ENCODE assay signal across 19 cellular contexts in the genomic region with DNA sequence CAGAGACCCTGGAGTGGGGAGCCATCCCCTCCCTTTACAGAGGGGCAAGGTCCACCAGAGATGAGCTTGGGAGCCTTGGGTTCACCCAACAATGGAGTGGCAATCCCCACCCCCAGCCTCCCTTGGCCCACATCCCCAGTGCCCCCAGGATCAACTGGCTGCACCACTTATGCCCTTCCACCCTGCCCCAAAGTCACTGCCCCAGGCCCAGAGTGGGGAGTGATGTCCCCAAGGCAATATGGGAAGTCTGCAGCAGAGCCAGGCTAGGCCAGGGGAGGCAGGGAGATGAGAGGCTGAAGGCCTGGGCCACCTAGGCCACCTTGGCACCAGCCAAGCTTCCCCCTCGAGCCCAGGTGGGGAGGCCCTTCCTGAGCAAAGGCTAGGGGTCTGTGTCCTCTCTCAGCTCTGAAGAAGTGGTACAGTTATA.
"Had no signal": no experiment of that assay in that cellular context is flagged by ENCODE, and none has a peak within 500 bp of the region (broad histone marks: within the 10 kb centered on the region; RNA-seq: fewer than 3 reads in every experiment).

No MANE protein-coding gene starts in this region.

- ATAC-seq: activated CD8-positive, alpha-beta T cell treated with anti-CD3 and anti-CD28 coated beads, Interleukin-2, amount 10 ng/mL, durations not matched to agents 7 days and 5 days; heart right ventricle; left lobe of liver; naive thymus-derived CD8-positive, alpha-beta T cell; T-helper 17 cell had no signal

- H3K9me3 ChIP-seq: heart right ventricle, tibial artery, uterus had no signal

- H3K27ac ChIP-seq: neural progenitor cell, uterus had no signal

- H3K4me2 ChIP-seq: neural progenitor cell had no signal

- H3K36me3 ChIP-seq: neural progenitor cell, tibial artery, uterus had no signal

- H3K27me3 ChIP-seq: heart right ventricle, tibial artery, uterus had no signal

- DNase-seq: activated CD4-positive, alpha-beta T cell treated with anti-CD3 and anti-CD28 coated beads for 48 hours; activated CD8-positive, alpha-beta T cell treated with anti-CD3 and anti-CD28 coated beads, Interleukin-2, amount 10 ng/mL, durations not matched to agents 7 days and 5 days; activated naive CD4-positive, alpha-beta T cell treated with anti-CD3 and anti-CD28 coated beads, Interleukin-2, amount 10 ng/mL, durations not matched to agents 7 days and 5 days; amygdala; effector CD4-positive, alpha-beta T cell; erythroblast; foreskin fibroblast; heart right ventricle; kidney; naive thymus-derived CD8-positive, alpha-beta T cell; retina; stimulated activated CD4-positive, alpha-beta T cell treated with anti-CD3 and anti-CD28 coated beads, Interleukin-4, amount 100 ng/mL, for 4 hours; SW 1271; T-helper 17 cell; uterus had no signal

- H3K4me3 ChIP-seq: heart right ventricle, lung, neural progenitor cell, tibial artery, uterus had no signal

- H3K9ac ChIP-seq: neural progenitor cell had no signal

- H2AFZ ChIP-seq: neural progenitor cell had no signal
